ENCODE assay signal across 9 cellular contexts in genomic region chr16:85524630-85525463, GRCh38.
A peak's percentile ranks its signal among the peaks of the same experiment; 100 is the strongest.
DNase-seq lines count a peak whose midpoint lies in the region; ATAC-seq and TF ChIP-seq lines count a peak whose summit lies in the region.
"Had no signal": no experiment of that assay in that cellular context is flagged by ENCODE, and none has a peak within 500 bp of the region (broad histone marks: within the 10 kb centered on the region; RNA-seq: fewer than 3 reads in every experiment).

No MANE protein-coding gene starts in this region.

- no peak overlapping the region for H2AFZ ChIP-seq in neuronal stem cell (ENCODE audit: low read length)

- peaks cover 26 to 55% of the 10 kb centered on the region in 2 donors for H3K4me1 ChIP-seq in neuronal stem cell (ENCODE audit: control insufficient read depth in 2 of 2, insufficient read depth in 1 of 2, low read depth in 1 of 2, low read length in 2 of 2)

- H3K27me3 ChIP-seq in neuronal stem cell (ENCODE audit: control insufficient read depth in 3 of 3, insufficient read depth in 3 of 3, low read depth in 1 of 3, low read length in 3 of 3) (peaks cover 0 to 26% (median 6%) of the 10 kb centered on the region in 3 experiments), brain microvascular endothelial cell (replicated peaks) (no peaks in the 10 kb centered on the region)

- H3K4ac ChIP-seq in neuronal stem cell (ENCODE audit: low read length) = no peak overlapping the region

- no peak overlapping the region for H3K4me3 Mint-ChIP-seq in chondrocyte (ENCODE audit: unreplicated experiment)
- H3K4me3 Mint-ChIP-seq: brain had no signal

- H3K4me2 ChIP-seq in neuronal stem cell (ENCODE audit: insufficient read depth, low read length, poor library complexity, severe bottlenecking) = no peak overlapping the region

- no peak overlapping the region for H4K8ac ChIP-seq in neuronal stem cell (ENCODE audit: low read depth, low read length)

- H2BK5ac ChIP-seq in neuronal stem cell (ENCODE audit: low read length) = peak overlapping the region; percentile 8

- peak overlapping the region; percentile 44 for H2BK120ac ChIP-seq in neuronal stem cell (ENCODE audit: low read depth, low read length)

- no peaks in the 10 kb centered on the region for H3K9me3 Mint-ChIP-seq in chondrocyte (ENCODE audit: low read depth)
- H3K9me3 Mint-ChIP-seq: brain had no signal

- H3K36me3 ChIP-seq in neuronal stem cell (replicated peaks in 1 of 2; ENCODE audit: control insufficient read depth in 2 of 2, insufficient read depth in 2 of 2, low read length in 2 of 2) (no peaks in the 10 kb centered on the region), brain microvascular endothelial cell (replicated peaks) (no peaks in the 10 kb centered on the region)

- ATAC-seq in GM18870 (IDR thresholded peaks at IDR 0.05; ENCODE audit: unreplicated experiment) = no peak
- no peak for ATAC-seq in GM21723 (IDR thresholded peaks at IDR 0.05; ENCODE audit: unreplicated experiment)

- H2BK12ac ChIP-seq in neuronal stem cell (ENCODE audit: low read length) = no peak overlapping the region

- H3K4me3 ChIP-seq in neuronal stem cell (ENCODE audit: low read length in 2 of 2) = no peak overlapping the region
- no peak overlapping the region for H3K4me3 ChIP-seq in brain microvascular endothelial cell (ENCODE audit: low read depth, low read length)

- no peak overlapping the region for H3K9ac ChIP-seq in neuronal stem cell (ENCODE audit: low read depth, low read length, poor library complexity)

- peaks cover 4% of the 10 kb centered on the region for H3K79me1 ChIP-seq in neuronal stem cell (ENCODE audit: low read depth, low read length)

- WGBS in neuronal stem cell (ENCODE audit: extremely low coverage in 2 of 2, insufficient read length in 2 of 2, insufficient replicate concordance in 1 of 2), 2 donors = no CpG with 5 or more reads among the region's 30 CpGs

- no peaks in the 10 kb centered on the region for H3K36me3 Mint-ChIP-seq in chondrocyte (ENCODE audit: low read depth)
- H3K36me3 Mint-ChIP-seq: brain had no signal

- H3K18ac ChIP-seq in neuronal stem cell (ENCODE audit: low read length) = peak overlapping the region; percentile 81

- H2AK5ac ChIP-seq in neuronal stem cell (ENCODE audit: low read depth, low read length) = peak overlapping the region; percentile 90

- no peak overlapping the region for H3K27ac ChIP-seq in neuronal stem cell (replicated peaks; ENCODE audit: low read length)
- no peak overlapping the region for H3K27ac ChIP-seq in brain microvascular endothelial cell

- peak overlapping the region; percentile 92 for H3K27ac Mint-ChIP-seq in chondrocyte (ENCODE audit: unreplicated experiment)

- peaks cover 41% of the 10 kb centered on the region for H3K4me1 Mint-ChIP-seq in chondrocyte (ENCODE audit: low read depth)

- in situ Hi-C loops in brain microvascular endothelial cell (cut with HindIII; ENCODE audit: low pct_ligation_motif_present, low sequenced_read_pairs) = no loop called here

- H4K91ac ChIP-seq in neuronal stem cell (ENCODE audit: low read depth, low read length, poor library complexity) = no peak overlapping the region

- peak; percentile 85 for DNase-seq in Daoy (ENCODE audit: low read depth)
- peak; percentile 74 for DNase-seq in NCI-H2107 treated with DMSO at 0.1 percent for 48 hours (lab: John Stamatoyannopoulos, UW; ENCODE audit: unreplicated experiment)
- DNase-seq in chondrocyte (ENCODE audit: low spot score) = no peak
- DNase-seq in neuronal stem cell (ENCODE audit: low spot score) = no peak
- no peak for DNase-seq in cerebellum (ENCODE audit: low spot score)
- DNase-seq in brain microvascular endothelial cell = no peak

- no peaks in the 10 kb centered on the region for H3K27me3 Mint-ChIP-seq in chondrocyte (ENCODE audit: low read depth)

- peak overlapping the region; percentile 67 for H3K23ac ChIP-seq in neuronal stem cell (ENCODE audit: low read depth, low read length, poor library complexity)

- TF ChIP-seq CTCF in chondrocyte (IDR thresholded peaks at IDR 0.05) = no peak
- TF ChIP-seq CTCF in brain microvascular endothelial cell (IDR thresholded peaks at IDR 0.05; ENCODE audit: low read depth, low read length, missing control alignments) = no peak

- H2BK15ac ChIP-seq in neuronal stem cell (ENCODE audit: low read length) = peak overlapping the region; percentile 87

- peak overlapping the region; percentile 95 for H3K14ac ChIP-seq in neuronal stem cell (ENCODE audit: low read length)

- peaks cover 0 to 6% of the 10 kb centered on the region in 2 donors for H3K9me3 ChIP-seq in neuronal stem cell (replicated peaks in 1 of 2; ENCODE audit: control insufficient read depth in 2 of 2, insufficient read depth in 1 of 2, low read depth in 1 of 2, low read length in 2 of 2)

Comparison
In these comparisons a context has a peak if more than half of its experiments do, and no peak if none do; other contexts are left out.
1. DNase-seq: peak in Daoy (single experiment) and NCI-H2107 treated with DMSO at 0.1 percent for 48 hours (single experiment); none in chondrocyte (single experiment), neuronal stem cell (single experiment), cerebellum (single experiment) and brain microvascular endothelial cell (single experiment).